8 cellular contexts compared by ENCODE assay signal in the genomic region with DNA sequence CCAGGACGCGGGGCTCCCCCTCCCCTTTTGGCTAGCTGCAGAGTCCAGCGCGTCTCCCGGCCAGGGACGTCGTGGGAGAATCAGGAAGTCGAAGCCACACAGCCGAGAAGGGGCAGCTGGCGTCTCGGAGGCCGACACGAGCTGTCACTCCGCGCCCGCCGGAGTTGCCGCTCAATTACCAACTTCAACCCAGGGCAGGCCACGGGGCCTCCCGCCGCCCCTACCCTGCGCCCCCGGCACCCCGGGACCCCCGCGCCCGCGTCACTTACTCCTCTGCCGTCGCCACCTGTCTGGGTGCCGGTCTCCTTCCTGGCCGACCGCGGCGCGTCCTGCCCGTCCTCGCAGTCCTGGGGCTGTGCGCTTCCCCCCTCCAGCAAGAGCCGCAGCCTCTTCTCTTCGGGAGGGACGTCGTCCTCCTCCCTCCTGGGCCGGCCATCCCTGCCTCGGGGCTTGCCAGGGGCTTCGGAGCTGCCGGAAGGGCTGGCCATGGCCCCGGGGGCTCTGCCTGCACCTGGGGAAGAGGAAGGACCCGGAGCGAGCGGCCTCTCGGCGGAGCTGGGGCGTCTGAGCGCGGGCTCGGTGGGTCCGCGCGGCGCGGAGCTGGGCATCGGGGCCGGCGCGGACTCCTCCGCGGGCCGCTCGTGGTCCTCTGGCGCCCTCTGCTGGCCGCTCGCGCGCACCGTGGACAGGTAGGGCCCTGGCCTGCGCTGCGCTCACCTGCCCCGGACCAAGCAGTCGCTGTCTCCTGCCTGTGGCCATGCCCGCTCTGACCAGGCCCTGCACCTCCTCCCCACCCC.
DNase-seq lines count a peak whose midpoint lies in the region; ATAC-seq and TF ChIP-seq lines count a peak whose summit lies in the region.
"Not testable (repeated sequence)": the region's sequence is repeated elsewhere in the genome, so short reads cannot be mapped to it uniquely, and the experiment has no call there.

No MANE protein-coding gene starts in this region.

- not testable (repeated sequence) for H3K4me3 Mint-ChIP-seq in activated T-helper 1 cell treated with anti-CD3 and anti-CD28 coated beads, Interleukin-12 subunit alpha, Interleukin-12 subunit beta, Interleukin-2, Interleukin-4 antibody, amounts not matched to agents 30 ng/mL and 10 ng/mL and 1 ng/mL, durations not matched to agents 14 hours and 24 hours and 36 hours; endothelial cell (ENCODE audit: unreplicated experiment)

- intact Hi-C loops in activated T-helper 1 cell treated with anti-CD3 and anti-CD28 coated beads, Interleukin-12 subunit alpha, Interleukin-12 subunit beta, Interleukin-2, Interleukin-4 antibody, amounts not matched to agents 30 ng/mL and 10 ng/mL and 1 ng/mL, durations not matched to agents 14 hours and 24 hours and 36 hours (cut with micrococcal nuclease) = not testable (repeated sequence)

- H3K9me3 Mint-ChIP-seq in activated T-helper 1 cell treated with anti-CD3 and anti-CD28 coated beads, Interleukin-12 subunit alpha, Interleukin-12 subunit beta, Interleukin-2, Interleukin-4 antibody, amounts not matched to agents 30 ng/mL and 10 ng/mL and 1 ng/mL, durations not matched to agents 14 hours and 24 hours and 36 hours; endothelial cell (ENCODE audit: unreplicated experiment): not testable (repeated sequence)

- H3K79me2 ChIP-seq in SK-N-SH (ENCODE audit: insufficient read depth) = not testable (repeated sequence)

- POLR2A ChIA-PET in SK-N-SH (lab: Yijun Ruan, JAX) = not testable (repeated sequence)

- DNase-seq in EL = peak; percentile 43
- peak; percentile 58 for DNase-seq in KBM-7
- DNase-seq in SK-N-SH = peak; percentile 58
- peak; percentile 65 for DNase-seq in activated T-helper 1 cell treated with anti-CD3 and anti-CD28 coated beads, Interleukin-12 subunit alpha, Interleukin-12 subunit beta, Interleukin-2, Interleukin-4 antibody, amounts not matched to agents 30 ng/mL and 10 ng/mL and 1 ng/mL, durations not matched to agents 14 hours and 24 hours and 36 hours (ENCODE audit: low spot score)
- peak; percentile 72 for DNase-seq in endothelial cell (ENCODE audit: low spot score)
- DNase-seq in left lobe of liver (ENCODE audit: low spot score) = peak; percentile 69
- DNase-seq in skeletal muscle cell (ENCODE audit: low read depth) = not testable (repeated sequence)

- ATAC-seq in left lobe of liver = peak; percentile 93

- TF ChIP-seq EP300 in SK-N-SH (IDR thresholded peaks at IDR 0.05; ENCODE audit: borderline replicate concordance in 1 of 2, low read depth in 1 of 2, low read length in 1 of 2) = not testable (repeated sequence)

- H3K27ac Mint-ChIP-seq in activated T-helper 1 cell treated with anti-CD3 and anti-CD28 coated beads, Interleukin-12 subunit alpha, Interleukin-12 subunit beta, Interleukin-2, Interleukin-4 antibody, amounts not matched to agents 30 ng/mL and 10 ng/mL and 1 ng/mL, durations not matched to agents 14 hours and 24 hours and 36 hours; endothelial cell (ENCODE audit: unreplicated experiment): not testable (repeated sequence)

- CTCF ChIA-PET in SK-N-SH (lab: Yijun Ruan, JAX) = interaction anchor here (0.6 to 1.1 kb wide), 7 partner anchors 14 to 296 kb away, joined by 3 to 6 read pairs (median 3); no protein-coding TSS in a partner anchor

- TF ChIP-seq RAD21 in SK-N-SH (IDR thresholded peaks at IDR 0.05; ENCODE audit: low read length) = peak; percentile 57

- H3K9me3 ChIP-seq in SK-N-SH = not testable (repeated sequence)

- not testable (repeated sequence) for H3K27me3 ChIP-seq in SK-N-SH (ENCODE audit: insufficient read depth)

- H3K9ac ChIP-seq in SK-N-SH = not testable (repeated sequence)

- not testable (repeated sequence) for H3K36me3 ChIP-seq in SK-N-SH (replicated peaks in 1 of 2; ENCODE audit: control insufficient read depth in 1 of 2, insufficient read depth in 2 of 2, low read length in 1 of 2); urinary bladder (ENCODE audit: insufficient read depth)

- peaks cover 11% of the 10 kb centered on the region for H3K27me3 Mint-ChIP-seq in activated T-helper 1 cell treated with anti-CD3 and anti-CD28 coated beads, Interleukin-12 subunit alpha, Interleukin-12 subunit beta, Interleukin-2, Interleukin-4 antibody, amounts not matched to agents 30 ng/mL and 10 ng/mL and 1 ng/mL, durations not matched to agents 14 hours and 24 hours and 36 hours (ENCODE audit: insufficient read depth)
- H3K27me3 Mint-ChIP-seq in endothelial cell (ENCODE audit: unreplicated experiment) = not testable (repeated sequence)

- TF ChIP-seq CTCF in SK-N-SH (IDR thresholded peaks at IDR 0.05) = peak; percentile 56
- TF ChIP-seq CTCF in endothelial cell (IDR thresholded peaks at IDR 0.05; ENCODE audit: unreplicated experiment) = peak; percentile 77

- 0% methylated on average over 11 of the region's 81 CpGs for WGBS in SK-N-SH (ENCODE audit: low lambda C conversion rate)
- WGBS in urinary bladder = under 1% methylated on average over 81 of the region's 81 CpGs

- not testable (repeated sequence) for H3K27ac ChIP-seq in SK-N-SH (ENCODE audit: low read depth in 2 of 2, low read length in 1 of 2); urinary bladder (ENCODE audit: low read depth)

- H3F3A ChIP-seq in SK-N-SH (replicated peaks; ENCODE audit: insufficient read depth) = not testable (repeated sequence)

- 0 out of 4 replicates have a peak overlapping the region, but pooled peaks of 1 of the 2 experiments have one; percentile 17 for H3K4me3 ChIP-seq in SK-N-SH (ENCODE audit: low read depth in 2 of 2, low read length in 1 of 2)
- H3K4me3 ChIP-seq in skeletal muscle cell (ENCODE audit: low read depth, low read length) = peak overlapping the region; percentile 43
- peak overlapping the region; percentile 7 for H3K4me3 ChIP-seq in urinary bladder (ENCODE audit: low read depth, low read length)

- H4K20me1 ChIP-seq in SK-N-SH (ENCODE audit: insufficient read depth) = not testable (repeated sequence)

- not testable (repeated sequence) for H2AFZ ChIP-seq in SK-N-SH (ENCODE audit: low read depth)

- not testable (repeated sequence) for H3K4me1 ChIP-seq in SK-N-SH (ENCODE audit: control insufficient read depth in 1 of 2, insufficient read depth in 2 of 2, low read depth in 1 of 2, low read length in 1 of 2); urinary bladder (ENCODE audit: insufficient read depth)

- not testable (repeated sequence) for H3K36me3 Mint-ChIP-seq in activated T-helper 1 cell treated with anti-CD3 and anti-CD28 coated beads, Interleukin-12 subunit alpha, Interleukin-12 subunit beta, Interleukin-2, Interleukin-4 antibody, amounts not matched to agents 30 ng/mL and 10 ng/mL and 1 ng/mL, durations not matched to agents 14 hours and 24 hours and 36 hours (ENCODE audit: low read depth); endothelial cell (ENCODE audit: low read depth, unreplicated experiment)

- not testable (repeated sequence) for H3K4me1 Mint-ChIP-seq in activated T-helper 1 cell treated with anti-CD3 and anti-CD28 coated beads, Interleukin-12 subunit alpha, Interleukin-12 subunit beta, Interleukin-2, Interleukin-4 antibody, amounts not matched to agents 30 ng/mL and 10 ng/mL and 1 ng/mL, durations not matched to agents 14 hours and 24 hours and 36 hours (ENCODE audit: low read depth); endothelial cell (ENCODE audit: unreplicated experiment)

- H3K9me2 ChIP-seq in SK-N-SH = not testable (repeated sequence)

- H3K4me2 ChIP-seq in SK-N-SH = peak overlapping the region; percentile 62; the same call in 1 of the 2 replicates

- in situ Hi-C loops in KBM-7 (cut with MboI; ENCODE audit: low pct_unique_long_range_greater_than_20kb, low sequenced_read_pairs) = not testable (repeated sequence)
